8 cellular contexts compared by ENCODE assay signal in genomic region chr18:43277164-43277600, GRCh38. TPM values are rescaled to one million over a fixed set of nuclear protein-coding genes. Genes with fewer than 3 reads are reported as not detected.
DNase-seq lines count a peak whose midpoint lies in the region; TF ChIP-seq lines count a peak whose summit lies in the region.

SYT4 (minus strand) TSS chr18:43277490; CDS start chr18:43277281, 209 bp downstream.

- H3K4me3 ChIP-seq in adrenal gland (no peak within 1 kb of the TSS), smooth muscle cell (no peak within 1 kb of the TSS), vagina (no peak within 1 kb of the TSS), colonic mucosa (no peak within 1 kb of the TSS)

- H3K4me2 ChIP-seq in smooth muscle cell = peak within 1 kb of the TSS; percentile 81

- H3K27me3 ChIP-seq in adrenal gland (no peaks in the 10 kb centered on the region), smooth muscle cell (ENCODE audit: low read depth) (peaks cover 16% of the 10 kb centered on the region), vagina (no peaks in the 10 kb centered on the region), colonic mucosa (no peaks in the 10 kb centered on the region)

- DNase-seq in AG08396 (ENCODE audit: low spot score) (peak; percentile 22), NCI-H128 (lab: John Stamatoyannopoulos, UW; ENCODE audit: unreplicated experiment) (peak; percentile 67), adrenal gland (peak; percentile 48 to 92 (median 59)), iPS DF 4.7 (ENCODE audit: extremely low read depth, low spot score) (peak; percentile 85), smooth muscle cell (lab: John Stamatoyannopoulos, UW; ENCODE audit: unreplicated experiment) (peak; percentile 24), vagina (ENCODE audit: extremely low spot score in 2 of 2) (no peak), colonic mucosa (no peak)
- no peak for DNase-seq in stimulated activated CD4-positive, alpha-beta T cell treated with anti-CD3 and anti-CD28 coated beads, Interleukin-1b, Interleukin-23, amount 100 ng/mL, for 48 hours

- WGBS in adrenal gland, 4 donors = 2 to 3% (median 3%) methylated on average over 19 to 20 of the region's 20 CpGs
- 2% methylated on average over 20 of the region's 20 CpGs for WGBS in smooth muscle cell (ENCODE audit: low lambda C conversion rate)

- H3K36me3 ChIP-seq in adrenal gland (replicated peaks in 1 of 2) = no peaks in the 10 kb centered on the region
- H3K36me3 ChIP-seq in smooth muscle cell (ENCODE audit: low read depth) = no peaks in the 10 kb centered on the region
- H3K36me3 ChIP-seq in vagina = no peaks in the 10 kb centered on the region
- no peaks in the 10 kb centered on the region for H3K36me3 ChIP-seq in colonic mucosa

- TF ChIP-seq CTCF in adrenal gland (IDR thresholded peaks at IDR 0.05) (no peak), smooth muscle cell (IDR thresholded peaks at IDR 0.05; ENCODE audit: borderline replicate concordance, insufficient read depth, poor library complexity, severe bottlenecking) (no peak), vagina (IDR thresholded peaks at IDR 0.05) (no peak), colonic mucosa (IDR thresholded peaks at IDR 0.05) (no peak)

- TF ChIP-seq POLR2A in adrenal gland (IDR thresholded peaks at IDR 0.05) = peak in 1 of 2 donors; percentile 45
- TF ChIP-seq POLR2A in vagina (IDR thresholded peaks at IDR 0.05) = no peak

- H3K9me3 ChIP-seq in adrenal gland (replicated peaks in 1 of 3) (no peaks in the 10 kb centered on the region), smooth muscle cell (replicated peaks; ENCODE audit: low read depth) (no peaks in the 10 kb centered on the region), vagina (no peaks in the 10 kb centered on the region), colonic mucosa (no peaks in the 10 kb centered on the region)

- H2AFZ ChIP-seq in smooth muscle cell (ENCODE audit: low read depth) = no peak within 1 kb of the TSS

- H3F3A ChIP-seq in smooth muscle cell (ENCODE audit: low read depth) = no peaks in the 10 kb centered on the region

- H3K4me1 ChIP-seq in adrenal gland (replicated peaks in 1 of 2) (no peaks in the 10 kb centered on the region), smooth muscle cell (ENCODE audit: low read depth) (peaks cover 3% of the 10 kb centered on the region), vagina (no peaks in the 10 kb centered on the region), colonic mucosa (no peaks in the 10 kb centered on the region)

- no peaks in the 10 kb centered on the region for H3K79me2 ChIP-seq in smooth muscle cell (ENCODE audit: low read depth)

- intact Hi-C loops in adrenal gland (cut with DNase I) (no loop called here), vagina (cut with DNase I) (loop anchor here (10.0 kb wide), 1 partner anchor 982 kb away; no protein-coding TSS in a partner anchor), colonic mucosa (cut with DNase I) (loop anchor here (10.0 kb wide), 1 partner anchor 982 kb away; no protein-coding TSS in a partner anchor)

- no peaks in the 10 kb centered on the region for H4K20me1 ChIP-seq in smooth muscle cell (ENCODE audit: low read depth)

- H3K9ac ChIP-seq in smooth muscle cell (ENCODE audit: low read depth) (no peak within 1 kb of the TSS), colonic mucosa (ENCODE audit: low read depth in 2 of 2, low read length in 2 of 2) (no peak within 1 kb of the TSS)

- H3K27ac ChIP-seq in adrenal gland (peak within 1 kb of the TSS in 1 of 5 donors; percentile 18), smooth muscle cell (ENCODE audit: low read depth) (no peak within 1 kb of the TSS), vagina (no peak within 1 kb of the TSS), colonic mucosa (no peak within 1 kb of the TSS)

RNA-seq across cellular contexts. Expression of gene SYT4, which starts in this region (rescaled TPM):
- total RNA-seq in adrenal gland (10 to 100 TPM in 1 of 8 donors, 1 to 10 TPM in 2, under 1 TPM in 3, not detected in 2; 0.30 to 17.3 (median 2.5) TPM), smooth muscle cell (2.9 and 3.9 TPM in 2 replicates), vagina (4.7 TPM), colonic mucosa (1 to 10 TPM in 1 of 2 donors, under 1 TPM in 1; 0.47 to 1.2 TPM)
- polyA plus RNA-seq in adrenal gland (10 to 100 TPM in 1 of 3 donors, 1 to 10 TPM in 2; 1.2 to 18.7 (median 2.4) TPM), smooth muscle cell (1.1 and 1.5 TPM in 2 replicates)

Comparison
In these comparisons a context has a peak if more than half of its experiments do, and no peak if none do; other contexts are left out.
1. DNase-seq: peak in AG08396 (single experiment), NCI-H128 (single experiment), adrenal gland (7 of 7), iPS DF 4.7 (single experiment) and smooth muscle cell (single experiment); none in vagina (0 of 2), stimulated activated CD4-positive, alpha-beta T cell treated with anti-CD3 and anti-CD28 coated beads, Interleukin-1b, Interleukin-23, amount 100 ng/mL, for 48 hours (single experiment) and colonic mucosa (single experiment).
2. intact Hi-C loops: an anchor here in vagina (10.0 kb wide) and colonic mucosa (10.0 kb wide); none called in adrenal gland.